8 cellular contexts compared by ENCODE assay signal in genomic region chr4:39456946-39457763, GRCh38. TPM values are rescaled to one million over a fixed set of nuclear protein-coding genes. Genes with fewer than 3 reads are reported as not detected.
DNase-seq lines count a peak whose midpoint lies in the region; ATAC-seq and TF ChIP-seq lines count a peak whose summit lies in the region.

No MANE protein-coding gene starts in this region.

- no peaks in the 10 kb centered on the region for H3K27me3 Mint-ChIP-seq in activated CD8-positive, alpha-beta T cell treated with anti-CD3 and anti-CD28 coated beads for 36 hours
- no peaks in the 10 kb centered on the region for H3K27me3 Mint-ChIP-seq in stimulated activated naive B cell treated with anti-CD40 and anti-IgM and Interleukin-4, amounts not matched to agents 10 μg/mL and 1 μg/mL and 100 μg/mL, for 72 hours

- H3K9me3 ChIP-seq in SK-N-SH, result no peaks in the 10 kb centered on the region
- no peaks in the 10 kb centered on the region for H3K9me3 ChIP-seq in iPS-15b (ENCODE audit: control insufficient read depth, insufficient read depth, low read length)

- intact Hi-C loops in activated CD8-positive, alpha-beta T cell treated with anti-CD3 and anti-CD28 coated beads for 36 hours (cut with micrococcal nuclease), result no loop called here

- no peak for DNase-seq in SK-N-SH
- DNase-seq in activated CD8-positive, alpha-beta T cell treated with anti-CD3 and anti-CD28 coated beads for 36 hours, result no peak
- no peak for DNase-seq in stimulated activated naive B cell treated with anti-CD40 and anti-IgM and Interleukin-4, amounts not matched to agents 10 μg/mL and 1 μg/mL and 100 μg/mL, for 72 hours
- no peak for DNase-seq in HT-29 (ENCODE audit: low spot score)
- no peak for DNase-seq in activated CD4-positive, CD25-positive, alpha-beta regulatory T cell treated with anti-CD3 and anti-CD28 coated beads, Interleukin-2, amount 50 U/mL, for 72 hours

- no peak for TF ChIP-seq RAD21 in SK-N-SH (IDR thresholded peaks at IDR 0.05; ENCODE audit: low read length)

- peak overlapping the region; percentile 98 for H3K4me2 ChIP-seq in SK-N-SH

- H3F3A ChIP-seq in SK-N-SH (replicated peaks; ENCODE audit: insufficient read depth), result peaks cover 66% of the 10 kb centered on the region

- H3K4me1 Mint-ChIP-seq in activated CD8-positive, alpha-beta T cell treated with anti-CD3 and anti-CD28 coated beads for 36 hours (ENCODE audit: low read depth), result peaks cover 58% of the 10 kb centered on the region
- H3K4me1 Mint-ChIP-seq in stimulated activated naive B cell treated with anti-CD40 and anti-IgM and Interleukin-4, amounts not matched to agents 10 μg/mL and 1 μg/mL and 100 μg/mL, for 72 hours, result peaks cover 12 to 25% of the 10 kb centered on the region in 2 donors

- H3K27me3 ChIP-seq in SK-N-SH (ENCODE audit: insufficient read depth) (no peaks in the 10 kb centered on the region), iPS-15b (ENCODE audit: control insufficient read depth, insufficient read depth, low read length) (no peaks in the 10 kb centered on the region)

- H3K27ac ChIP-seq in SK-N-SH (ENCODE audit: low read depth in 2 of 2, low read length in 1 of 2), result no peak overlapping the region; a peak in 2 of 4 replicates

- H3K4me1 ChIP-seq in SK-N-SH (ENCODE audit: control insufficient read depth in 1 of 2, insufficient read depth in 2 of 2, low read depth in 1 of 2, low read length in 1 of 2) (peaks cover 11 to 12% of the 10 kb centered on the region in 2 experiments; a peak in 3 of 4 replicates), iPS-15b (ENCODE audit: control insufficient read depth, insufficient read depth, low read length) (peaks cover 2% of the 10 kb centered on the region)

- no peak for ATAC-seq in SK-N-SH treated with all-trans-retinoic acid at 6 μM for 48 hours
- no peak for ATAC-seq in activated CD8-positive, alpha-beta T cell treated with anti-CD3 and anti-CD28 coated beads for 36 hours
- ATAC-seq in stimulated activated naive B cell treated with anti-CD40 and anti-IgM and Interleukin-4, amounts not matched to agents 10 μg/mL and 1 μg/mL and 100 μg/mL, for 72 hours (replicated peaks), result no peak
- ATAC-seq in HG02678 (IDR thresholded peaks at IDR 0.05; ENCODE audit: unreplicated experiment), result no peak

- no peaks in the 10 kb centered on the region for H3K9me2 ChIP-seq in SK-N-SH

- CTCF ChIA-PET in SK-N-SH (lab: Yijun Ruan, JAX), result interaction anchor here (1.4 to 5.8 kb wide), 2 partner anchors 12 to 521 kb away, joined by 3 to 23 read pairs; partner anchors contain the start of gene PDS5A
- CTCF ChIA-PET in activated CD8-positive, alpha-beta T cell treated with anti-CD3 and anti-CD28 coated beads for 36 hours (lab: Charles Lee), result interaction anchor here (4.3 kb wide), 1 partner anchor 12 kb away, joined by 31 read pairs; no protein-coding TSS in a partner anchor

- peaks cover 57% of the 10 kb centered on the region for H3K79me2 ChIP-seq in SK-N-SH (ENCODE audit: insufficient read depth)

- peak overlapping the region; percentile 95 for H3K9ac ChIP-seq in SK-N-SH
- H3K9ac ChIP-seq in iPS-15b (ENCODE audit: low read depth, low read length), result peak overlapping the region; percentile 100

- peak overlapping the region; percentile 97 to 99 for H3K4me3 ChIP-seq in SK-N-SH (ENCODE audit: low read depth in 2 of 2, low read length in 1 of 2)
- peak overlapping the region; percentile 86 for H3K4me3 ChIP-seq in iPS-15b (ENCODE audit: low read depth, low read length)

- H3K9me3 Mint-ChIP-seq in activated CD8-positive, alpha-beta T cell treated with anti-CD3 and anti-CD28 coated beads for 36 hours, result no peaks in the 10 kb centered on the region
- H3K9me3 Mint-ChIP-seq in stimulated activated naive B cell treated with anti-CD40 and anti-IgM and Interleukin-4, amounts not matched to agents 10 μg/mL and 1 μg/mL and 100 μg/mL, for 72 hours, result no peaks in the 10 kb centered on the region

- no peak overlapping the region for H2AFZ ChIP-seq in SK-N-SH (ENCODE audit: low read depth)

- H4K20me1 ChIP-seq in SK-N-SH (ENCODE audit: insufficient read depth), result peaks cover 50% of the 10 kb centered on the region

- peaks cover 85% of the 10 kb centered on the region for H3K36me3 Mint-ChIP-seq in activated CD8-positive, alpha-beta T cell treated with anti-CD3 and anti-CD28 coated beads for 36 hours (ENCODE audit: low read depth)
- peaks cover 43 to 60% of the 10 kb centered on the region in 2 donors for H3K36me3 Mint-ChIP-seq in stimulated activated naive B cell treated with anti-CD40 and anti-IgM and Interleukin-4, amounts not matched to agents 10 μg/mL and 1 μg/mL and 100 μg/mL, for 72 hours

- peak overlapping the region; percentile 98 for H3K4me3 Mint-ChIP-seq in activated CD8-positive, alpha-beta T cell treated with anti-CD3 and anti-CD28 coated beads for 36 hours
- peak overlapping the region; percentile 93 to 97 for H3K4me3 Mint-ChIP-seq in stimulated activated naive B cell treated with anti-CD40 and anti-IgM and Interleukin-4, amounts not matched to agents 10 μg/mL and 1 μg/mL and 100 μg/mL, for 72 hours

- no peak for TF ChIP-seq EP300 in SK-N-SH (IDR thresholded peaks at IDR 0.05; ENCODE audit: borderline replicate concordance in 1 of 2, low read depth in 1 of 2, low read length in 1 of 2)

- peak overlapping the region; percentile 100 for H3K27ac Mint-ChIP-seq in activated CD8-positive, alpha-beta T cell treated with anti-CD3 and anti-CD28 coated beads for 36 hours
- H3K27ac Mint-ChIP-seq in stimulated activated naive B cell treated with anti-CD40 and anti-IgM and Interleukin-4, amounts not matched to agents 10 μg/mL and 1 μg/mL and 100 μg/mL, for 72 hours, result peak overlapping the region; percentile 100

- POLR2A ChIA-PET in SK-N-SH (lab: Yijun Ruan, JAX), result interaction anchor here (1.4 kb wide), 1 partner anchor 8 kb away, joined by 7 read pairs; no protein-coding TSS in a partner anchor
- POLR2A ChIA-PET in activated CD8-positive, alpha-beta T cell treated with anti-CD3 and anti-CD28 coated beads for 36 hours (lab: Charles Lee), result interaction anchor here (0.7 to 5.5 kb wide), 7 partner anchors 9 to 219 kb away, joined by 3 to 46 read pairs (median 12); partner anchors contain the start of genes RFC1 and SMIM14

- TF ChIP-seq CTCF in SK-N-SH (IDR thresholded peaks at IDR 0.05), result no peak
- TF ChIP-seq CTCF in activated CD8-positive, alpha-beta T cell treated with anti-CD3 and anti-CD28 coated beads for 36 hours (IDR thresholded peaks at IDR 0.05), result no peak

- H3K36me3 ChIP-seq in SK-N-SH (replicated peaks in 1 of 2; ENCODE audit: control insufficient read depth in 1 of 2, insufficient read depth in 2 of 2, low read length in 1 of 2), result peaks cover 58 to 60% of the 10 kb centered on the region in 2 experiments
- peaks cover 27% of the 10 kb centered on the region for H3K36me3 ChIP-seq in iPS-15b (ENCODE audit: control insufficient read depth, insufficient read depth, low read length)

- 64% methylated on average over 10 of the region's 10 CpGs for WGBS in SK-N-SH (ENCODE audit: low lambda C conversion rate)

TF ChIP-seq in SK-N-SH, 30 proteins besides CTCF, POLR2A, EP300 and RAD21 (continues in another document):
- TF ChIP-seq RCOR1 (IDR thresholded peaks at IDR 0.05; ENCODE audit: low read length) (no peak), FOXJ3 (CRISPR knock-in tag; IDR thresholded peaks at IDR 0.05) (no peak)

TF ChIP-seq in SK-N-SH treated with all-trans-retinoic acid at 6 μM for 48 hours, 23 proteins besides CTCF, POLR2A, EP300 and RAD21:
- TF ChIP-seq TCF4 (CRISPR knock-in tag; IDR thresholded peaks at IDR 0.05; ENCODE audit: borderline replicate concordance) (no peak), ARNTL (CRISPR knock-in tag; IDR thresholded peaks at IDR 0.05; ENCODE audit: borderline replicate concordance, low read depth) (no peak), TOX (CRISPR knock-in tag; IDR thresholded peaks at IDR 0.05; ENCODE audit: borderline replicate concordance) (no peak), CSRNP3 (CRISPR knock-in tag; IDR thresholded peaks at IDR 0.05) (no peak), ZNF70 (CRISPR knock-in tag; IDR thresholded peaks at IDR 0.05) (no peak), ISL1 (CRISPR knock-in tag; IDR thresholded peaks at IDR 0.05) (no peak), ZFP3 (CRISPR knock-in tag; IDR thresholded peaks at IDR 0.05) (no peak), RARB (CRISPR knock-in tag; IDR thresholded peaks at IDR 0.05) (no peak), BACH2 (CRISPR knock-in tag; IDR thresholded peaks at IDR 0.05; ENCODE audit: borderline replicate concordance) (no peak)

RNA-seq across cellular contexts. Expression of gene RPL9, which starts 1.6 kb away (rescaled TPM):
- polyA plus RNA-seq in SK-N-SH (2012; rRNA removed), result 1,564 and 2,425 TPM in 2 replicates
- polyA plus RNA-seq in SK-N-SH (2012; cell fraction: cytosol; rRNA removed), result 2,841 and 2,925 TPM in 2 replicates
- 199 and 396 TPM in 2 replicates for polyA plus RNA-seq in SK-N-SH (2012; cell fraction: nucleus; rRNA removed)
- total RNA-seq in activated CD8-positive, alpha-beta T cell treated with anti-CD3 and anti-CD28 coated beads for 36 hours, result 1,000 to 10,000 TPM; 2,605 to 2,684 TPM
- total RNA-seq in HT-29 (2014; rRNA removed; shearing (Covaris generic)), result 1,285 and 1,602 TPM in 2 replicates

RNA-seq across cellular contexts. Expression of gene LIAS, which starts 1.7 kb away (rescaled TPM):
- polyA plus RNA-seq in SK-N-SH (2012; rRNA removed), result 9.2 and 10.8 TPM in 2 replicates
- polyA plus RNA-seq in SK-N-SH (2012; cell fraction: cytosol; rRNA removed), result 11.1 and 13.0 TPM in 2 replicates
- 8.3 and 11.8 TPM in 2 replicates for polyA plus RNA-seq in SK-N-SH (2012; cell fraction: nucleus; rRNA removed)
- 10 to 100 TPM; 35.8 to 42.5 TPM for total RNA-seq in activated CD8-positive, alpha-beta T cell treated with anti-CD3 and anti-CD28 coated beads for 36 hours
- 4.9 and 5.5 TPM in 2 replicates for total RNA-seq in HT-29 (2014; rRNA removed; shearing (Covaris generic))

RNA-seq across cellular contexts. Expression of gene KLB, which starts 50.4 kb away (rescaled TPM):
- polyA plus RNA-seq in SK-N-SH (2012; rRNA removed), result not detected in 2 replicates
- polyA plus RNA-seq in SK-N-SH (2012; cell fraction: cytosol; rRNA removed), result not detected in 2 replicates
- not detected in 2 replicates for polyA plus RNA-seq in SK-N-SH (2012; cell fraction: nucleus; rRNA removed)
- not detected for total RNA-seq in activated CD8-positive, alpha-beta T cell treated with anti-CD3 and anti-CD28 coated beads for 36 hours
- 0.23 and 0.26 TPM in 2 replicates for total RNA-seq in HT-29 (2014; rRNA removed; shearing (Covaris generic))
